ENCODE assay signal across 11 cellular contexts in the genomic region with DNA sequence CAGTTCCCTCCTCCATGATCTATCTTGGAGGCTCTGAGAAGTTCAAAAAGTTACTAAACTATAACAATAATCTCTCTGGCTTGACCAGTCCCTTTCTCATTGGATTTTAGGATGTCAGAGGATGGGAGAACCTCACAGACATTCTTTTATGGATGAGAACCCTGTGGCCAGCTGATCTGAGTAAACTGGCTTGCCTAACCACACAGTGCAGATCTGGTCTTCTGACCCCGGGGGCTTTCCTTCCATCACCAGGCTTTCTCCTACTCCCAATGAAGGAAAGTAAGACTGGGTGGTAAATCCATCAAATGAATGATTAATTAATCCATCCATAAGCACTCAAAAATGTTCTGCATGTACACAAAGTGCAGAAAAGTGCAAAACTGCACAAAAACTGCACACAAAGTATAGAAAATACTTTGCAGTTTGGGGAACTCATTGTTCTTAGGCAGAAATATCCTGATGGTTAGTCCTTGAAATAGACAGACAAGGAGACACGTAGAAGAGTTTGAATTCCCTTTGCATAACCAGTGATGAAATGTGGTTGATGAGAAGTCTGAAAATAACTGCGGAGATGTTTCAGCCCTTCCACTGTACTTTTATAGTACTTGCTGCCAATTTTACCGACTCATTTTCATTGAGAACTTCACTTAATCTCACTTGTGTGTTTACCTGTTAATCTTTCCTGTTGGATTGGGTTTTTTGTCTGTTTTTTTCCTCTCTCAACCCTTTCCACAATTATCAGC. TPM values are rescaled to one million over a fixed set of nuclear protein-coding genes. Genes with fewer than 3 reads are reported as not detected.
DNase-seq lines count a peak whose midpoint lies in the region; ATAC-seq and TF ChIP-seq lines count a peak whose summit lies in the region.
"Had no signal": no experiment of that assay in that cellular context is flagged by ENCODE, and none has a peak within 500 bp of the region (broad histone marks: within the 10 kb centered on the region; RNA-seq: fewer than 3 reads in every experiment).

No MANE protein-coding gene starts in this region.

- no peak for TF ChIP-seq CTCF in NB4 (IDR thresholded peaks at IDR 0.05; ENCODE audit: low read depth, low read length)
- no peak for TF ChIP-seq CTCF in brain microvascular endothelial cell (IDR thresholded peaks at IDR 0.05; ENCODE audit: low read depth, low read length, missing control alignments)
- no peak for TF ChIP-seq CTCF in thoracic aorta (IDR thresholded peaks at IDR 0.05)

- H3K9me3 ChIP-seq in thoracic aorta: no peaks in the 10 kb centered on the region

- H3K36me3 ChIP-seq in brain microvascular endothelial cell (replicated peaks) (no peaks in the 10 kb centered on the region), thoracic aorta (no peaks in the 10 kb centered on the region)

- H3K27ac ChIP-seq in brain microvascular endothelial cell (peak overlapping the region; percentile 39), thoracic aorta (peak overlapping the region; percentile 18 to 51)

- H3K4me3 ChIP-seq in NB4 (ENCODE audit: low read depth, low read length) (no peak overlapping the region), brain microvascular endothelial cell (ENCODE audit: low read depth, low read length) (no peak overlapping the region), thoracic aorta (no peak overlapping the region)

- H3K4me1 ChIP-seq in thoracic aorta (ENCODE audit: control insufficient read depth in 1 of 2, low read depth in 2 of 2): peaks cover 26 to 31% of the 10 kb centered on the region in 2 donors

- no peak for TF ChIP-seq POLR2A in NB4 (IDR thresholded peaks at IDR 0.05; ENCODE audit: extremely low read depth, insufficient read length)

- H3K27me3 ChIP-seq in brain microvascular endothelial cell (replicated peaks): no peaks in the 10 kb centered on the region
- H3K27me3 ChIP-seq in thoracic aorta (replicated peaks; ENCODE audit: insufficient read depth): no peaks in the 10 kb centered on the region

- in situ Hi-C loops in brain microvascular endothelial cell (cut with HindIII; ENCODE audit: low pct_ligation_motif_present, low sequenced_read_pairs): loop anchor here (25.0 kb wide), 1 partner anchor 243 kb away; no protein-coding TSS in a partner anchor

- no peak for ATAC-seq in thoracic aorta (ENCODE audit: insufficient number of reproducible peaks, low FRiP score, low read depth)
- ATAC-seq: natural killer cell treated with Interleukin-12 subunit alpha and Interleukin-12 subunit beta and Interleukin-15 and Interleukin-18, amount 100 ng/mL, for 72 hours had no signal

- peak; percentile 27 for DNase-seq in NB4 (ENCODE audit: low read depth)
- DNase-seq in brain microvascular endothelial cell: peak; percentile 42
- DNase-seq in iris pigment epithelial cell (ENCODE audit: low read depth): peak; percentile 90
- no peak for DNase-seq in thoracic aorta (ENCODE audit: low spot score)
- no peak for DNase-seq in NCI-H446 (lab: John Stamatoyannopoulos, UW)
- no peak for DNase-seq in putamen (ENCODE audit: low spot score)
- no peak for DNase-seq in NCI-H524 treated with DMSO at 0.1 percent for 48 hours (lab: John Stamatoyannopoulos, UW)
- DNase-seq: NCI-H2029 treated with DMSO at 0.1 percent for 48 hours; stimulated activated naive CD4-positive, alpha-beta T cell treated with Interleukin-2 at 50 U/mL for 16 hours; T1000 had no signal

RNA-seq across cellular contexts. Expression of gene F3, which starts 2.5 kb away (rescaled TPM):
- total RNA-seq in thoracic aorta: 10 to 100 TPM; 70.5 to 73.6 TPM
- total RNA-seq: natural killer cell treated with Interleukin-12 subunit alpha and Interleukin-12 subunit beta and Interleukin-15 and Interleukin-18, amount 100 ng/mL, for 72 hours had no signal

Comparison
In these comparisons a context has a peak if more than half of its experiments do, and no peak if none do; other contexts are left out.
1. DNase-seq: peak in NB4 (single experiment), brain microvascular endothelial cell (single experiment) and iris pigment epithelial cell (single experiment); none in thoracic aorta (single experiment), NCI-H446 (0 of 2), putamen (single experiment) and NCI-H524 treated with DMSO at 0.1 percent for 48 hours (single experiment).